Comparison of ENCODE assay signal across 8 cellular contexts in genomic region chr15:31870336-31871158, GRCh38. TPM values are rescaled to one million over a fixed set of nuclear protein-coding genes. Genes with fewer than 3 reads are reported as not detected.
A peak's percentile ranks its signal among the peaks of the same experiment; 100 is the strongest.
DNase-seq lines count a peak whose midpoint lies in the region; ATAC-seq, FAIRE-seq and TF ChIP-seq lines count a peak whose summit lies in the region.

TSS of gene OTUD7A (minus strand) at chr15:31870673.

- no peak for TF ChIP-seq CTCF in AG10803 (conservative IDR thresholded peaks at IDR 0.05; ENCODE audit: low read length)
- TF ChIP-seq CTCF in HepG2 (CRISPR knock-in tag; IDR thresholded peaks at IDR 0.05): no peak

- H3K27me3 Mint-ChIP-seq in activated CD4-positive, alpha-beta T cell treated with anti-CD3 and anti-CD28 coated beads, Interleukin-2, amount 10 ng/mL, durations not matched to agents 7 days and 5 days: peaks cover 44% of the 10 kb centered on the region

- intact Hi-C loops in HepG2 (cut with micrococcal nuclease; ENCODE audit: unreplicated experiment): no loop called here

- no peak within 1 kb of the TSS for H3K27ac ChIP-seq in HepG2 (ENCODE audit: extremely low read length, insufficient read depth, low read length)

- no peaks in the 10 kb centered on the region for H3K9me3 ChIP-seq in HepG2 (ENCODE audit: low read length)

- peak; percentile 43 for TF ChIP-seq POLR2A in GM19099 (IDR thresholded peaks at IDR 0.05; ENCODE audit: extremely low read depth, insufficient read length, low read depth)
- TF ChIP-seq POLR2A in HepG2 (IDR thresholded peaks at IDR 0.05; ENCODE audit: insufficient read depth in 1 of 2, low read depth in 2 of 2, low read length in 2 of 2): no peak

- H3K36me3 Mint-ChIP-seq in activated CD4-positive, alpha-beta T cell treated with anti-CD3 and anti-CD28 coated beads, Interleukin-2, amount 10 ng/mL, durations not matched to agents 7 days and 5 days (ENCODE audit: low read depth): no peaks in the 10 kb centered on the region

- WGBS in HepG2 (ENCODE audit: low lambda C conversion rate): 2% methylated on average over 25 of the region's 120 CpGs

- peak; percentile 62 for ATAC-seq in HG03378 (IDR thresholded peaks at IDR 0.05; ENCODE audit: unreplicated experiment)
- peak; percentile 90 for ATAC-seq in HepG2

- peak within 1 kb of the TSS; percentile 65 for H3K4me3 ChIP-seq in AG10803 (ENCODE audit: low read length)
- H3K4me3 ChIP-seq in HepG2 (replicated peaks in 1 of 3; ENCODE audit: insufficient read depth in 1 of 3, low read depth in 2 of 3, low read length in 3 of 3): peak within 1 kb of the TSS; percentile 69 to 77 (median 77)

- H3K4me1 Mint-ChIP-seq in activated CD4-positive, alpha-beta T cell treated with anti-CD3 and anti-CD28 coated beads, Interleukin-2, amount 10 ng/mL, durations not matched to agents 7 days and 5 days: peaks cover 11% of the 10 kb centered on the region

- peak within 1 kb of the TSS; percentile 80 for H3K27ac Mint-ChIP-seq in activated CD4-positive, alpha-beta T cell treated with anti-CD3 and anti-CD28 coated beads, Interleukin-2, amount 10 ng/mL, durations not matched to agents 7 days and 5 days

- H3K36me3 ChIP-seq in HepG2 (replicated peaks in 1 of 2; ENCODE audit: control insufficient read depth in 1 of 2, insufficient read depth in 2 of 2, low read length in 2 of 2): no peaks in the 10 kb centered on the region

- TF ChIP-seq EP300 in HepG2 (IDR thresholded peaks at IDR 0.05; ENCODE audit: low read depth in 2 of 2, low read length in 2 of 2) (no peak), HepG2 (CRISPR knock-in tag; IDR thresholded peaks at IDR 0.05; ENCODE audit: borderline replicate concordance) (no peak)

- H3K9me3 Mint-ChIP-seq in activated CD4-positive, alpha-beta T cell treated with anti-CD3 and anti-CD28 coated beads, Interleukin-2, amount 10 ng/mL, durations not matched to agents 7 days and 5 days: no peaks in the 10 kb centered on the region

- H2AFZ ChIP-seq in HepG2 (ENCODE audit: low read length): peak within 1 kb of the TSS; percentile 86

- peaks cover 1 to 16% of the 10 kb centered on the region in 2 experiments; a peak in 3 of 5 replicates for H3K27me3 ChIP-seq in HepG2 (ENCODE audit: control insufficient read depth in 1 of 2, insufficient read depth in 2 of 2, low read length in 2 of 2)

- no peak within 1 kb of the TSS for H3K9ac ChIP-seq in HepG2 (ENCODE audit: insufficient read depth, low read depth, low read length)

- DNase-seq in AG10803 (ENCODE audit: low read depth) (peak; percentile 68), NCI-H510A treated with DMSO at 0.1 percent for 48 hours (lab: John Stamatoyannopoulos, UW) (peak; percentile 54), dedifferentiated amniotic fluid mesenchymal stem cell (ENCODE audit: extremely low spot score) (peak; percentile 65), HepG2 (ENCODE audit: low spot score) (peak; percentile 35)
- DNase-seq in activated CD4-positive, alpha-beta T cell treated with anti-CD3 and anti-CD28 coated beads, Interleukin-2, amount 10 ng/mL, durations not matched to agents 7 days and 5 days: peak; percentile 78
- DNase-seq in stimulated activated CD4-positive, alpha-beta T cell treated with anti-CD3 and anti-CD28 coated beads, Interleukin-2, amount 100 ng/mL, for 24 hours: peak; percentile 83 to 86

- FAIRE-seq in HepG2 (lab: Jason Lieb, UNC): no peak

- H3K4me3 Mint-ChIP-seq in activated CD4-positive, alpha-beta T cell treated with anti-CD3 and anti-CD28 coated beads, Interleukin-2, amount 10 ng/mL, durations not matched to agents 7 days and 5 days: peak within 1 kb of the TSS; percentile 84

- H3K4me2 ChIP-seq in HepG2 (ENCODE audit: low read depth, low read length): peak within 1 kb of the TSS; percentile 95

- BruUV-seq in HepG2 (replicated peaks; lab: Mats Ljungman, UMichigan): no TSS peak

- CTCF ChIA-PET in activated CD4-positive, alpha-beta T cell treated with anti-CD3 and anti-CD28 coated beads, Interleukin-2, amount 10 ng/mL, durations not matched to agents 7 days and 5 days (lab: Charles Lee): no interaction called here
- CTCF ChIA-PET in HepG2 (lab: Yijun Ruan, JAX; ENCODE audit: low intra/inter-chr PET ratio, low total read pairs): no interaction called here

- no peaks in the 10 kb centered on the region; the same call in 1 of the 2 replicates for H3K4me1 ChIP-seq in HepG2 (ENCODE audit: insufficient read depth, low read length)

- in situ Hi-C loops in HepG2 (cut with HindIII; ENCODE audit: extremely low pct_ligation_motif_present, low pct_unique_long_range_greater_than_20kb): no loop called here

- TF ChIP-seq RAD21 in HepG2 (CRISPR knock-in tag; IDR thresholded peaks at IDR 0.05): no peak

- H3K79me2 ChIP-seq in HepG2 (ENCODE audit: insufficient read depth, low read length): no peaks in the 10 kb centered on the region

- POLR2A ChIA-PET in activated CD4-positive, alpha-beta T cell treated with anti-CD3 and anti-CD28 coated beads, Interleukin-2, amount 10 ng/mL, durations not matched to agents 7 days and 5 days (lab: Charles Lee): no interaction called here
- POLR2A ChIA-PET in HepG2 (lab: Yijun Ruan, JAX): no interaction called here

- H4K20me1 ChIP-seq in HepG2 (ENCODE audit: insufficient read depth, low read length): no peaks in the 10 kb centered on the region

TF ChIP-seq in HepG2, 621 proteins besides CTCF, POLR2A, EP300 and RAD21 (continues in another document):
- TF ChIP-seq ZFY (CRISPR knock-in tag; IDR thresholded peaks at IDR 0.05) (0 out of 2 replicates have a peak, but pooled peaks have one; percentile 39), TP53 (CRISPR knock-in tag; conservative IDR thresholded peaks at IDR 0.05) (no peak), ZFX (CRISPR knock-in tag; IDR thresholded peaks at IDR 0.05; ENCODE audit: low read depth) (0 out of 2 replicates have a peak, but pooled peaks have one; percentile 14), HINFP (CRISPR knock-in tag; IDR thresholded peaks at IDR 0.05; ENCODE audit: low read depth) (no peak), HMGXB4 (CRISPR knock-in tag; IDR thresholded peaks at IDR 0.05; ENCODE audit: borderline replicate concordance in 1 of 2, low read depth in 1 of 2) (no peak), KAT2B (IDR thresholded peaks at IDR 0.05; ENCODE audit: borderline replicate concordance, low read depth, low read length) (no peak), ZFP36 (IDR thresholded peaks at IDR 0.05; ENCODE audit: borderline replicate concordance, low read depth, low read length, partially characterized antibody) (peak; percentile 91), MYC (CRISPR knock-in tag; IDR thresholded peaks at IDR 0.05; ENCODE audit: borderline replicate concordance) (no peak)

RNA-seq across cellular contexts. Expression of gene OTUD7A, which starts in this region (rescaled TPM):
- total RNA-seq in activated CD4-positive, alpha-beta T cell treated with anti-CD3 and anti-CD28 coated beads, Interleukin-2, amount 10 ng/mL, durations not matched to agents 7 days and 5 days: 1 to 10 TPM; 2.4 to 2.5 TPM
- 0.07 TPM in 1 of 2 replicates, not detected in the other for total RNA-seq in HepG2 (2016; rRNA removed; fragmentation: Illumina TruSeq; extraction: Trizol)
- total RNA-seq in HepG2 (2016; cell fraction: cytosol; rRNA removed; fragmentation: Illumina TruSeq; extraction: Trizol; ENCODE audit: low read depth): 0.44 and 0.91 TPM in 2 replicates
- 0.09 TPM in 1 of 2 replicates, not detected in the other for total RNA-seq in HepG2 (2016; cell fraction: insoluble cytoplasmic fraction; rRNA removed; fragmentation: Illumina TruSeq; extraction: Trizol)
- 0.24 and 0.34 TPM in 2 replicates for total RNA-seq in HepG2 (2016; cell fraction: membrane; rRNA removed; fragmentation: Illumina TruSeq; extraction: Trizol)
- total RNA-seq in HepG2 (2016; cell fraction: nucleus; rRNA removed; fragmentation: Illumina TruSeq; extraction: Trizol): 0.06 and 0.25 TPM in 2 replicates
- 0.05 and 0.17 TPM in 2 replicates for polyA plus RNA-seq in HepG2 (2011; rRNA removed)
- polyA plus RNA-seq in HepG2 (2011; cell fraction: cytosol; rRNA removed): 0.06 and 0.19 TPM in 2 replicates
- polyA plus RNA-seq in HepG2 (2011; cell fraction: nucleus; rRNA removed): 0.16 and 0.77 TPM in 2 replicates
- 0.05 and 0.07 TPM in 2 replicates for polyA plus RNA-seq in HepG2 (2012)
- 0.16 TPM in 1 of 2 replicates, not detected in the other for polyA plus RNA-seq in HepG2 (2016; cell fraction: cytosol; fragmentation: Illumina TruSeq; extraction: Trizol; ENCODE audit: low read depth)
- 0.02 TPM in 1 of 2 replicates, not detected in the other for polyA plus RNA-seq in HepG2 (2016; cell fraction: insoluble cytoplasmic fraction; fragmentation: Illumina TruSeq; extraction: Trizol; ENCODE audit: low read depth)
- not detected in 2 replicates for polyA plus RNA-seq in HepG2 (2016; cell fraction: membrane; fragmentation: Illumina TruSeq; extraction: Trizol; ENCODE audit: low read depth)
- not detected in 2 replicates for polyA plus RNA-seq in HepG2 (2016; cell fraction: nucleus; fragmentation: Illumina TruSeq; extraction: Trizol; ENCODE audit: insufficient read depth, low read depth)
- 0.38 and 1.0 TPM in 2 replicates for polyA minus RNA-seq in HepG2 (2011; rRNA and poly(A)+ RNA removed; ENCODE audit: low replicate concordance)
- polyA minus RNA-seq in HepG2 (2011; cell fraction: cytosol; rRNA and poly(A)+ RNA removed): 0.20 TPM in 1 of 2 replicates, not detected in the other
- 0.12 and 0.77 TPM in 2 replicates for polyA minus RNA-seq in HepG2 (2011; cell fraction: nucleus; rRNA and poly(A)+ RNA removed)
